16 cellular contexts compared by ENCODE assay signal in the genomic region with DNA sequence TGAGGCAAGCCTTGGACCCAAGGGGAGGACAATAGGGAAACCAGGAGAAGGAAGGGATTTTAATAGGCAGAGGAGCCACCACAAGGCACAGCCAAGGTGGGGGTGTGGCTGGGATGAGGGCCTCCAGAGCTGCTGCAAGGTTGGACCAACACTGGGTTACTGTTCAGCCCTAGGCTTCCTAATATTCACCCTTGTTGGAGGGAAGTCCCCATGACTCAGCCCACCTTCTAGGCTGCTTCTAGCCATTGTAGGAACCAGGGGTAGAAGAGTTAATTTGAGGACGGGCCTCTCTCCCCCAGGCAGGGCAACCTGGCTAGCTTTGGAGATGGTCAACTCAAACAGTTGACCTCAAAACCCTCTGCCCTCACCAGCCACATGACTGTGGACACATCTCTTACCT. TPM values are rescaled to one million over a fixed set of nuclear protein-coding genes. Genes with fewer than 3 reads are reported as not detected.
A peak's percentile ranks its signal among the peaks of the same experiment; 100 is the strongest.
DNase-seq lines count a peak whose midpoint lies in the region; ATAC-seq, FAIRE-seq and TF ChIP-seq lines count a peak whose summit lies in the region.
"Had no signal": no experiment of that assay in that cellular context is flagged by ENCODE, and none has a peak within 500 bp of the region (broad histone marks: within the 10 kb centered on the region; RNA-seq: fewer than 3 reads in every experiment).

No MANE protein-coding gene starts in this region.

- peaks cover 49% of the 10 kb centered on the region for H3K27me3 Mint-ChIP-seq in activated naive CD4-positive, alpha-beta T cell treated with anti-CD3 and anti-CD28 coated beads, Interleukin-2, amount 10 ng/mL, durations not matched to agents 7 days and 5 days
- H3K27me3 Mint-ChIP-seq in CD8-positive, alpha-beta T cell (ENCODE audit: low read depth), result peaks cover 3% of the 10 kb centered on the region

- H3K9me3 Mint-ChIP-seq in activated naive CD4-positive, alpha-beta T cell treated with anti-CD3 and anti-CD28 coated beads, Interleukin-2, amount 50 U/mL, for 72 hours, result no peaks in the 10 kb centered on the region
- H3K9me3 Mint-ChIP-seq in activated naive CD4-positive, alpha-beta T cell treated with anti-CD3 and anti-CD28 coated beads, Interleukin-2, amount 10 ng/mL, durations not matched to agents 7 days and 5 days, result no peaks in the 10 kb centered on the region
- no peaks in the 10 kb centered on the region for H3K9me3 Mint-ChIP-seq in CD8-positive, alpha-beta T cell
- H3K9me3 Mint-ChIP-seq: CD4-positive, CD25-positive, alpha-beta regulatory T cell; naive B cell had no signal

- peaks cover 51 to 77% (median 57%) of the 10 kb centered on the region in 3 donors for H3K4me1 ChIP-seq in skeletal muscle tissue (ENCODE audit: control insufficient read depth in 3 of 3, insufficient read depth in 3 of 3, low read length in 3 of 3)
- H3K4me1 ChIP-seq in CD8-positive, alpha-beta T cell (ENCODE audit: insufficient read depth, low read length), result no peaks in the 10 kb centered on the region

- H3K36me3 ChIP-seq in bronchial epithelial cell (ENCODE audit: control insufficient read depth, insufficient read depth, low read length) (no peaks in the 10 kb centered on the region), skeletal muscle tissue (ENCODE audit: control insufficient read depth in 3 of 3, insufficient read depth in 3 of 3, low read length in 3 of 3) (no peaks in the 10 kb centered on the region)
- H3K36me3 ChIP-seq in CD8-positive, alpha-beta T cell (ENCODE audit: insufficient read depth, low read length), result no peaks in the 10 kb centered on the region

- peak in 1 of 2 donors; percentile 81 for ATAC-seq in activated naive CD4-positive, alpha-beta T cell treated with anti-CD3 and anti-CD28 coated beads, Interleukin-2, amount 50 U/mL, for 72 hours
- ATAC-seq in CD8-positive, alpha-beta T cell, result no peak
- ATAC-seq: left colon had no signal

- CTCF ChIA-PET in activated naive CD4-positive, alpha-beta T cell treated with anti-CD3 and anti-CD28 coated beads, Interleukin-2, amount 10 ng/mL, durations not matched to agents 7 days and 5 days (lab: Charles Lee), result interaction anchor here (2.4 kb wide), 1 partner anchor 9 kb away, joined by 6 read pairs; no protein-coding TSS in a partner anchor
- CTCF ChIA-PET in CD8-positive, alpha-beta T cell (lab: Charles Lee), result interaction anchor here (1.3 kb wide), 1 partner anchor 50 kb away, joined by 6 read pairs; no protein-coding TSS in a partner anchor

- intact Hi-C loops in CD8-positive, alpha-beta T cell (cut with DNase I, micrococcal nuclease), result no loop called here

- peaks cover 3% of the 10 kb centered on the region for H3K27me3 ChIP-seq in bronchial epithelial cell (ENCODE audit: control insufficient read depth, insufficient read depth, low read length)
- H3K27me3 ChIP-seq in skeletal muscle tissue (ENCODE audit: control insufficient read depth in 3 of 3, insufficient read depth in 3 of 3, low read length in 3 of 3), result no peaks in the 10 kb centered on the region
- H3K27me3 ChIP-seq in CD8-positive, alpha-beta T cell (ENCODE audit: insufficient read depth, low read length), result no peaks in the 10 kb centered on the region

- peak overlapping the region; percentile 63 for H3K27ac ChIP-seq in skeletal muscle tissue (ENCODE audit: low read depth, low read length)
- no peak overlapping the region for H3K27ac ChIP-seq in CD8-positive, alpha-beta T cell (ENCODE audit: low read depth, low read length)
- H3K27ac ChIP-seq: KMS-11, PC-9 had no signal

- TF ChIP-seq CTCF in bronchial epithelial cell (IDR thresholded peaks at IDR 0.05; ENCODE audit: insufficient read depth, low read length, severe bottlenecking), result no peak
- no peak for TF ChIP-seq CTCF in CD8-positive, alpha-beta T cell (IDR thresholded peaks at IDR 0.05)

- DNase-seq in activated naive CD4-positive, alpha-beta T cell treated with anti-CD3 and anti-CD28 coated beads, Interleukin-2, amount 50 U/mL, for 72 hours (ENCODE audit: low spot score in 2 of 2), result no peak
- DNase-seq in activated naive CD4-positive, alpha-beta T cell treated with anti-CD3 and anti-CD28 coated beads, Interleukin-2, amount 10 ng/mL, durations not matched to agents 7 days and 5 days, result no peak
- DNase-seq in GM19239 (ENCODE audit: insufficient read length, low spot score), result no peak
- peak; percentile 51 for DNase-seq in bronchial epithelial cell (ENCODE audit: low read depth)
- DNase-seq in activated CD8-positive, alpha-beta memory T cell treated with anti-CD3 and anti-CD28 coated beads for 24 hours, result no peak
- DNase-seq in CD8-positive, alpha-beta T cell, result no peak
- DNase-seq in NCI-H1092 (lab: John Stamatoyannopoulos, UW), result no peak
- DNase-seq: activated CD4-positive, alpha-beta T cell treated with anti-CD3 and anti-CD28 coated beads, Interleukin-2, amount 50 U/mL, for 1 hour; left colon; naive B cell; NCI-H2171 had no signal

- H3K4me1 Mint-ChIP-seq in activated naive CD4-positive, alpha-beta T cell treated with anti-CD3 and anti-CD28 coated beads, Interleukin-2, amount 10 ng/mL, durations not matched to agents 7 days and 5 days, result peaks cover 8% of the 10 kb centered on the region
- H3K4me1 Mint-ChIP-seq in CD8-positive, alpha-beta T cell (ENCODE audit: low read depth), result peaks cover 13% of the 10 kb centered on the region

- peak overlapping the region; percentile 8 to 47 (median 28) for H3K9ac ChIP-seq in skeletal muscle tissue (ENCODE audit: low read depth in 1 of 3, low read length in 3 of 3)
- H3K9ac ChIP-seq: KMS-11 had no signal

- no peaks in the 10 kb centered on the region for H3K9me3 ChIP-seq in skeletal muscle tissue (ENCODE audit: control insufficient read depth in 3 of 3, low read length in 3 of 3)
- H3K9me3 ChIP-seq in CD8-positive, alpha-beta T cell (ENCODE audit: low read length), result no peaks in the 10 kb centered on the region

- POLR2A ChIA-PET in CD8-positive, alpha-beta T cell (lab: Charles Lee), result no interaction called here

- peak overlapping the region; percentile 37 to 44 for H3K27ac Mint-ChIP-seq in activated naive CD4-positive, alpha-beta T cell treated with anti-CD3 and anti-CD28 coated beads, Interleukin-2, amount 50 U/mL, for 72 hours
- H3K27ac Mint-ChIP-seq in activated naive CD4-positive, alpha-beta T cell treated with anti-CD3 and anti-CD28 coated beads, Interleukin-2, amount 10 ng/mL, durations not matched to agents 7 days and 5 days, result no peak overlapping the region
- H3K27ac Mint-ChIP-seq in CD8-positive, alpha-beta T cell, result no peak overlapping the region

- no peak overlapping the region for H3K4me3 ChIP-seq in bronchial epithelial cell (ENCODE audit: low read depth, low read length)
- H3K4me3 ChIP-seq in skeletal muscle tissue (ENCODE audit: low read length in 3 of 3), result no peak overlapping the region
- H3K4me3 ChIP-seq in CD8-positive, alpha-beta T cell (ENCODE audit: low read depth, low read length), result no peak overlapping the region
- H3K4me3 ChIP-seq: PC-9 had no signal

- H3K4me3 Mint-ChIP-seq in activated naive CD4-positive, alpha-beta T cell treated with anti-CD3 and anti-CD28 coated beads, Interleukin-2, amount 10 ng/mL, durations not matched to agents 7 days and 5 days, result no peak overlapping the region
- H3K4me3 Mint-ChIP-seq in CD8-positive, alpha-beta T cell, result no peak overlapping the region
- H3K4me3 Mint-ChIP-seq: CD4-positive, CD25-positive, alpha-beta regulatory T cell; naive B cell had no signal

- FAIRE-seq in GM19239 (lab: Jason Lieb, UNC), result peak; percentile 59
- FAIRE-seq in bronchial epithelial cell (lab: Jason Lieb, UNC), result no peak

- H3K36me3 Mint-ChIP-seq in activated naive CD4-positive, alpha-beta T cell treated with anti-CD3 and anti-CD28 coated beads, Interleukin-2, amount 50 U/mL, for 72 hours, result no peaks in the 10 kb centered on the region
- H3K36me3 Mint-ChIP-seq in activated naive CD4-positive, alpha-beta T cell treated with anti-CD3 and anti-CD28 coated beads, Interleukin-2, amount 10 ng/mL, durations not matched to agents 7 days and 5 days, result no peaks in the 10 kb centered on the region
- no peaks in the 10 kb centered on the region for H3K36me3 Mint-ChIP-seq in CD8-positive, alpha-beta T cell
- H3K36me3 Mint-ChIP-seq: CD4-positive, CD25-positive, alpha-beta regulatory T cell; naive B cell had no signal

RNA-seq across cellular contexts. Expression of gene KCNN3, which starts 59.5 kb away (rescaled TPM):
- total RNA-seq in activated naive CD4-positive, alpha-beta T cell treated with anti-CD3 and anti-CD28 coated beads, Interleukin-2, amount 50 U/mL, for 72 hours, result under 1 TPM; 0.04 to 0.32 TPM
- under 0.01 TPM in 1 of 2 replicates, not detected in the other for total RNA-seq in bronchial epithelial cell
- 3.7 TPM for total RNA-seq in skeletal muscle tissue
- under 1 TPM in 1 of 2 experiments, not detected in 1; 0.03 TPM for total RNA-seq in CD8-positive, alpha-beta T cell
- total RNA-seq: fibroblast of villous mesenchyme had no signal

Comparison
In these comparisons a context has a peak if more than half of its experiments do, and no peak if none do; other contexts are left out.
1. H3K27ac Mint-ChIP-seq: peak in activated naive CD4-positive, alpha-beta T cell treated with anti-CD3 and anti-CD28 coated beads, Interleukin-2, amount 50 U/mL, for 72 hours (2 of 2); none in activated naive CD4-positive, alpha-beta T cell treated with anti-CD3 and anti-CD28 coated beads, Interleukin-2, amount 10 ng/mL, durations not matched to agents 7 days and 5 days (single experiment) and CD8-positive, alpha-beta T cell (single experiment).